19 cellular contexts compared by ENCODE assay signal in genomic region chr18:21834301-21834660, GRCh38.
"Had no signal": no experiment of that assay in that cellular context is flagged by ENCODE, and none has a peak within 500 bp of the region (broad histone marks: within the 10 kb centered on the region; RNA-seq: fewer than 3 reads in every experiment).

No MANE protein-coding gene starts in this region.

- H3K27ac Mint-ChIP-seq: activated naive CD4-positive, alpha-beta T cell treated with anti-CD3 and anti-CD28 coated beads, Interleukin-2, amount 50 U/mL, for 72 hours; type B pancreatic cell had no signal

- H3K27ac ChIP-seq: dorsolateral prefrontal cortex, spleen, testis, VCaP had no signal

- H3K9ac ChIP-seq: SK-N-SH had no signal

- ATAC-seq: activated naive CD4-positive, alpha-beta T cell treated with anti-CD3 and anti-CD28 coated beads, Interleukin-2, amount 50 U/mL, for 72 hours; effector memory CD8-positive, alpha-beta T cell; left colon had no signal

- H3K4me3 Mint-ChIP-seq: brain; effector memory CD8-positive, alpha-beta T cell; type B pancreatic cell had no signal

- H3K9me3 ChIP-seq: heart right ventricle, SK-N-SH, spleen, testis had no signal

- H3K4me1 ChIP-seq: spleen, testis had no signal

- H3K27me3 Mint-ChIP-seq: brain; effector memory CD8-positive, alpha-beta T cell; type B pancreatic cell had no signal

- H3K4me2 ChIP-seq: SK-N-SH had no signal

- H3K27me3 ChIP-seq: dorsolateral prefrontal cortex, heart right ventricle, spleen, testis had no signal

- H3K36me3 Mint-ChIP-seq: activated naive CD4-positive, alpha-beta T cell treated with anti-CD3 and anti-CD28 coated beads, Interleukin-2, amount 50 U/mL, for 72 hours had no signal

- DNase-seq: activated CD4-positive, alpha-beta T cell treated with anti-CD3 and anti-CD28 coated beads for 1 hour; activated CD4-positive, alpha-beta T cell treated with anti-CD3 and anti-CD28 coated beads, Interleukin-2, amount 50 U/mL, for 1 hour; activated T-cell treated with anti-CD3 and anti-CD28 coated beads, Interleukin-2, amount 50 U/mL, for 1 hour; aorta; central memory CD4-positive, alpha-beta T cell; dorsolateral prefrontal cortex; effector memory CD8-positive, alpha-beta T cell; heart right ventricle; left colon; retina; spleen; stimulated activated CD4-positive, alpha-beta T cell treated with anti-CD3 and anti-CD28 coated beads, Interleukin-4, amount 100 ng/mL, for 1 hour; stimulated activated naive CD4-positive, alpha-beta T cell; testis had no signal

- H3K4me3 ChIP-seq: dorsolateral prefrontal cortex, heart right ventricle, spleen, testis had no signal

- H3K9me3 Mint-ChIP-seq: activated naive CD4-positive, alpha-beta T cell treated with anti-CD3 and anti-CD28 coated beads, Interleukin-2, amount 50 U/mL, for 72 hours; brain; effector memory CD8-positive, alpha-beta T cell; type B pancreatic cell had no signal
